ENCODE assay signal across 1 cellular context in the genomic region with DNA sequence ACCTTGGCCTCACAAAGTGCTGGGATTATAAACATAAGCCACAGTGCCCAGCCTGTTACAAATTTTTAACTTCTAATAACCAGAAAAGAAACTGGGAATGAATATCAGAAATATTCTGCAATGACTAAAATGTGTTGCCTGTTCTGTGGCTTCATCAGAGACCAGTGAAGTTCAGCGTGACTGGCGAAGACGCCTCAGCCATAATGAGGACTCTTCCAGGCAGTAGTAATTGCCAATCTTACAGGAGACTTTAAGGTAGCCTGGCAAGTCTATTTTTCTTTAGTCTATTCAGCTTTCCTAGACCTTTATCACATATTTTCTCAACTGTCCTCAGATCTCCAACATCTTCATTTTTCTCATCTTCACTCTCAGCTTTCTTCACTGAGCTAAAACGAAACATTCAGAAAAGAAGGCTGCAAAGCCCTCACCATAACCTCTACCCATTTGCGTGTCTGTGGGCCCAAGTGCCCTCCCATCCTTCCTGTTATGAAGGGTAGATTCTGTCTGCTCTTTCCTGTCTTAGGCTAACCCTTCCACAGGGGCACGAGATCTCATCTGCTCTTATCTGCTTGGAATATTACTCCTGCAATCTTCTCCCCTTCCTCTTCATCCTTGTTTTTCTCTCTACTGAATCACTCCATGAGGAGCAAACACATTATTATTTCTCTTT.
TF ChIP-seq lines count a peak whose summit lies in the region.

No MANE protein-coding gene starts in this region.

TF ChIP-seq in HepG2, 621 proteins besides CTCF, POLR2A, EP300 and RAD21:
- TF ChIP-seq ZEB1 (IDR thresholded peaks at IDR 0.05; ENCODE audit: insufficient replicate concordance, low read depth) (no peak), IKZF1 (IDR thresholded peaks at IDR 0.05) (no peak), SRF (IDR thresholded peaks at IDR 0.05; ENCODE audit: low read depth, low read length) (no peak), CAMTA2 (CRISPR knock-in tag; IDR thresholded peaks at IDR 0.05; ENCODE audit: borderline replicate concordance) (no peak), GATA4 (IDR thresholded peaks at IDR 0.05; ENCODE audit: borderline replicate concordance, low read depth) (no peak), AGO1 (IDR thresholded peaks at IDR 0.05; ENCODE audit: low read depth, low read length, poor library complexity, severe bottlenecking) (no peak), ZNF598 (CRISPR knock-in tag; IDR thresholded peaks at IDR 0.05; ENCODE audit: borderline replicate concordance) (no peak), ZNF251 (CRISPR knock-in tag; IDR thresholded peaks at IDR 0.05) (no peak)
- TF ChIP-seq, protein P1, sequence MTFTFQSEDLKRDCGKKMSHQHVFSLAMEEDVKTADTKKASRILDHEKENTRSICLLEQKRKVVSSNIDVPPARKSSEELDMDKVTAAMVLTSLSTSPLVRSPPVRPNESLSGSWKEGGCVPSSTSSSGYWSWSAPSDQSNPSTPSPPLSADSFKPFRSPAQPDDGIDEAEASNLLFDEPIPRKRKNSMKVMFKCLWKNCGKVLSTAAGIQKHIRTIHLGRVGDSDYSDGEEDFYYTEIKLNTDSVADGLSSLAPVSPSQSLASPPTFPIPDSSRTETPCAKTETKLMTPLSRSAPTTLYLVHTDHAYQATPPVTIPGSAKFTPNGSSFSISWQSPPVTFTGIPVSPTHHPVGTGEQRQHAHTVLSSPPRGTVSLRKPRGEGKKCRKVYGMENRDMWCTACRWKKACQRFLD (CRISPR knock-in tag; IDR thresholded peaks at IDR 0.05; ENCODE audit: borderline replicate concordance): no peak
